8 cellular contexts compared by ENCODE assay signal in genomic region chr3:9395570-9396300, GRCh38. TPM values are rescaled to one million over a fixed set of nuclear protein-coding genes. Genes with fewer than 3 reads are reported as not detected.
A peak's percentile ranks its signal among the peaks of the same experiment; 100 is the strongest.
DNase-seq lines count a peak whose midpoint lies in the region; ATAC-seq and TF ChIP-seq lines count a peak whose summit lies in the region.

No MANE protein-coding gene starts in this region.

- peaks cover 5% of the 10 kb centered on the region for H3K27me3 Mint-ChIP-seq in CD4-positive, CD25-positive, alpha-beta regulatory T cell
- no peaks in the 10 kb centered on the region for H3K27me3 Mint-ChIP-seq in effector memory CD8-positive, alpha-beta T cell
- peaks cover 13% of the 10 kb centered on the region for H3K27me3 Mint-ChIP-seq in neural crest cell (ENCODE audit: low read depth)

- no peak for ATAC-seq in CD4-positive, CD25-positive, alpha-beta regulatory T cell (ENCODE audit: low read depth in 2 of 2)
- ATAC-seq in effector memory CD8-positive, alpha-beta T cell (replicated peaks), result no peak
- no peak for ATAC-seq in HG03521 (IDR thresholded peaks at IDR 0.05; ENCODE audit: unreplicated experiment)

- TF ChIP-seq CTCF in neural crest cell (conservative IDR thresholded peaks at IDR 0.05), result no peak

- H3K36me3 Mint-ChIP-seq in CD4-positive, CD25-positive, alpha-beta regulatory T cell, result peaks cover 18% of the 10 kb centered on the region
- peaks cover 81% of the 10 kb centered on the region for H3K36me3 Mint-ChIP-seq in effector memory CD8-positive, alpha-beta T cell (ENCODE audit: insufficient read depth)
- H3K36me3 Mint-ChIP-seq in neural crest cell (ENCODE audit: low read depth), result peaks cover 16% of the 10 kb centered on the region

- H3K9me3 ChIP-seq in CD4-positive, CD25-positive, alpha-beta regulatory T cell (ENCODE audit: control insufficient read depth in 2 of 2, low read length in 2 of 2), result no peaks in the 10 kb centered on the region
- no peaks in the 10 kb centered on the region for H3K9me3 ChIP-seq in NT2/D1 (ENCODE audit: insufficient read depth, low read length)

- no peak for DNase-seq in CD4-positive, CD25-positive, alpha-beta regulatory T cell
- no peak for DNase-seq in NT2/D1 (ENCODE audit: low read depth, low spot score)
- peak in 1 of 3 experiments; percentile 6 for DNase-seq in effector memory CD8-positive, alpha-beta T cell
- no peak for DNase-seq in neural crest cell (ENCODE audit: low read depth, low spot score)
- DNase-seq in NCI-H128 (lab: John Stamatoyannopoulos, UW; ENCODE audit: unreplicated experiment), result no peak
- no peak for DNase-seq in KBM-7
- no peak for DNase-seq in AML-193 (lab: John Stamatoyannopoulos, UW)

- H3K27ac ChIP-seq in CD4-positive, CD25-positive, alpha-beta regulatory T cell (ENCODE audit: insufficient read depth, low read length, poor library complexity, severe bottlenecking), result peak overlapping the region; percentile 96

- peaks cover 69% of the 10 kb centered on the region for H3K4me1 ChIP-seq in CD4-positive, CD25-positive, alpha-beta regulatory T cell (ENCODE audit: control insufficient read depth, insufficient read depth, low read length, poor library complexity, severe bottlenecking)
- peaks cover 2% of the 10 kb centered on the region for H3K4me1 ChIP-seq in NT2/D1 (ENCODE audit: insufficient read depth, insufficient read length)

- H3K4me3 Mint-ChIP-seq in CD4-positive, CD25-positive, alpha-beta regulatory T cell, result peak overlapping the region; percentile 94 to 100 (median 97)
- peak overlapping the region; percentile 94 to 97 for H3K4me3 Mint-ChIP-seq in effector memory CD8-positive, alpha-beta T cell
- H3K4me3 Mint-ChIP-seq in neural crest cell, result peak overlapping the region; percentile 94

- peaks cover 40 to 78% (median 67%) of the 10 kb centered on the region in 4 donors for H3K4me1 Mint-ChIP-seq in CD4-positive, CD25-positive, alpha-beta regulatory T cell
- peaks cover 54 to 64% of the 10 kb centered on the region in 2 donors for H3K4me1 Mint-ChIP-seq in effector memory CD8-positive, alpha-beta T cell (ENCODE audit: low read depth in 2 of 2)
- peaks cover 57% of the 10 kb centered on the region for H3K4me1 Mint-ChIP-seq in neural crest cell

- peak overlapping the region; percentile 80 for H3K9ac ChIP-seq in NT2/D1 (ENCODE audit: insufficient read length, low read depth)

- H3K27me3 ChIP-seq in CD4-positive, CD25-positive, alpha-beta regulatory T cell (ENCODE audit: control insufficient read depth, insufficient read depth, low read length), result no peaks in the 10 kb centered on the region
- H3K27me3 ChIP-seq in NT2/D1 (ENCODE audit: insufficient read depth, insufficient read length), result no peaks in the 10 kb centered on the region

- peak overlapping the region; percentile 97 for H3K4me3 ChIP-seq in CD4-positive, CD25-positive, alpha-beta regulatory T cell (ENCODE audit: low read depth, low read length)
- H3K4me3 ChIP-seq in NT2/D1 (ENCODE audit: insufficient read length, low read depth), result peak overlapping the region; percentile 66

- H3K36me3 ChIP-seq in CD4-positive, CD25-positive, alpha-beta regulatory T cell (ENCODE audit: control insufficient read depth, insufficient read depth, low read length), result peaks cover 28% of the 10 kb centered on the region
- H3K36me3 ChIP-seq in NT2/D1 (ENCODE audit: insufficient read depth, insufficient read length, low read length), result peaks cover 54% of the 10 kb centered on the region

- H3K9me3 Mint-ChIP-seq in CD4-positive, CD25-positive, alpha-beta regulatory T cell, result peaks cover 0 to 1% (median 0%) of the 10 kb centered on the region in 7 donors
- H3K9me3 Mint-ChIP-seq in effector memory CD8-positive, alpha-beta T cell, result no peaks in the 10 kb centered on the region
- H3K9me3 Mint-ChIP-seq in neural crest cell, result no peaks in the 10 kb centered on the region

- peak overlapping the region; percentile 96 to 99 (median 98) for H3K27ac Mint-ChIP-seq in CD4-positive, CD25-positive, alpha-beta regulatory T cell
- H3K27ac Mint-ChIP-seq in effector memory CD8-positive, alpha-beta T cell, result peak overlapping the region; percentile 97 to 99
- H3K27ac Mint-ChIP-seq in neural crest cell (ENCODE audit: unreplicated experiment), result peak overlapping the region; percentile 93

- in situ Hi-C loops in KBM-7 (cut with MboI; ENCODE audit: low pct_unique_long_range_greater_than_20kb, low sequenced_read_pairs), result no loop called here

RNA-seq across cellular contexts. Expression of gene SETD5, which starts 1.7 kb away (rescaled TPM):
- total RNA-seq in CD4-positive, CD25-positive, alpha-beta regulatory T cell, result 120 TPM
- polyA plus RNA-seq in CD4-positive, CD25-positive, alpha-beta regulatory T cell, result 10 to 100 TPM; 17.7 to 32.2 (median 24.4) TPM
- 198 and 206 TPM in 2 replicates for total RNA-seq in neural crest cell

RNA-seq across cellular contexts. Expression of gene THUMPD3, which starts 32.9 kb away (rescaled TPM):
- total RNA-seq in CD4-positive, CD25-positive, alpha-beta regulatory T cell, result 40.2 TPM
- 10 to 100 TPM; 17.9 to 20.5 (median 19.3) TPM for polyA plus RNA-seq in CD4-positive, CD25-positive, alpha-beta regulatory T cell
- 56.9 and 61.0 TPM in 2 replicates for total RNA-seq in neural crest cell
